Comparison of ENCODE assay signal across 8 cellular contexts in genomic region chr10:99709480-99710229, GRCh38. TPM values are rescaled to one million over a fixed set of nuclear protein-coding genes. Genes with fewer than 3 reads are reported as not detected.
DNase-seq lines count a peak whose midpoint lies in the region; ATAC-seq and TF ChIP-seq lines count a peak whose summit lies in the region.

No MANE protein-coding gene starts in this region.

- no peak overlapping the region for H3K4ac ChIP-seq in neuronal stem cell (ENCODE audit: low read length)

- no peaks in the 10 kb centered on the region for H3K79me1 ChIP-seq in neuronal stem cell (ENCODE audit: low read depth, low read length)

- no peak overlapping the region for H2AFZ ChIP-seq in neuronal stem cell (ENCODE audit: low read length)

- H3K36me3 ChIP-seq in neuronal stem cell (replicated peaks in 1 of 2; ENCODE audit: control insufficient read depth in 2 of 2, insufficient read depth in 2 of 2, low read length in 2 of 2): peaks cover 8 to 96% of the 10 kb centered on the region in 2 donors

- H2AK5ac ChIP-seq in neuronal stem cell (ENCODE audit: low read depth, low read length): no peak overlapping the region

- H3K4me3 ChIP-seq in AG10803 (ENCODE audit: low read length) (no peak overlapping the region), fibroblast of villous mesenchyme (ENCODE audit: low read depth, low read length) (no peak overlapping the region), neuronal stem cell (ENCODE audit: low read length in 2 of 2) (no peak overlapping the region)

- TF ChIP-seq CTCF in AG10803 (conservative IDR thresholded peaks at IDR 0.05; ENCODE audit: low read length): no peak
- TF ChIP-seq CTCF in fibroblast of villous mesenchyme (IDR thresholded peaks at IDR 0.05; ENCODE audit: insufficient read depth, low read depth, low read length): no peak

- no peaks in the 10 kb centered on the region for H3K9me3 ChIP-seq in neuronal stem cell (replicated peaks in 1 of 2; ENCODE audit: control insufficient read depth in 2 of 2, insufficient read depth in 1 of 2, low read depth in 1 of 2, low read length in 2 of 2)

- H3K4me1 ChIP-seq in neuronal stem cell (ENCODE audit: control insufficient read depth in 2 of 2, insufficient read depth in 1 of 2, low read depth in 1 of 2, low read length in 2 of 2): no peaks in the 10 kb centered on the region

- H2BK12ac ChIP-seq in neuronal stem cell (ENCODE audit: low read length): no peak overlapping the region

- peak; percentile 38 for DNase-seq in AG10803 (ENCODE audit: low read depth)
- DNase-seq in MV-4-11 (lab: John Stamatoyannopoulos, UW): peak; percentile 21
- peak; percentile 53 for DNase-seq in fibroblast of villous mesenchyme (ENCODE audit: low read depth)
- DNase-seq in HK-2 (ENCODE audit: unreplicated experiment): no peak
- no peak for DNase-seq in neuronal stem cell (ENCODE audit: low spot score)
- DNase-seq in KBM-7: no peak
- no peak for DNase-seq in globus pallidus (ENCODE audit: low spot score)

- no peak overlapping the region for H4K8ac ChIP-seq in neuronal stem cell (ENCODE audit: low read depth, low read length)

- H2BK120ac ChIP-seq in neuronal stem cell (ENCODE audit: low read depth, low read length): no peak overlapping the region

- H3K27me3 ChIP-seq in neuronal stem cell (ENCODE audit: control insufficient read depth in 3 of 3, insufficient read depth in 3 of 3, low read depth in 1 of 3, low read length in 3 of 3): no peaks in the 10 kb centered on the region

- no peak overlapping the region for H3K14ac ChIP-seq in neuronal stem cell (ENCODE audit: low read length)

- H3K23ac ChIP-seq in neuronal stem cell (ENCODE audit: low read depth, low read length, poor library complexity): no peak overlapping the region

- H3K4me2 ChIP-seq in neuronal stem cell (ENCODE audit: insufficient read depth, low read length, poor library complexity, severe bottlenecking): no peak overlapping the region

- no peak overlapping the region for H3K18ac ChIP-seq in neuronal stem cell (ENCODE audit: low read length)

- no peak overlapping the region for H4K91ac ChIP-seq in neuronal stem cell (ENCODE audit: low read depth, low read length, poor library complexity)

- H2BK15ac ChIP-seq in neuronal stem cell (ENCODE audit: low read length): no peak overlapping the region

- no peak overlapping the region for H3K27ac ChIP-seq in neuronal stem cell (replicated peaks; ENCODE audit: low read length)

- no CpG with 5 or more reads among the region's 4 CpGs for WGBS in neuronal stem cell (ENCODE audit: extremely low coverage in 2 of 2, insufficient read length in 2 of 2, insufficient replicate concordance in 1 of 2), 2 donors

- no peak overlapping the region for H3K9ac ChIP-seq in neuronal stem cell (ENCODE audit: low read depth, low read length, poor library complexity)

- H2BK5ac ChIP-seq in neuronal stem cell (ENCODE audit: low read length): no peak overlapping the region

- in situ Hi-C loops in KBM-7 (cut with MboI; ENCODE audit: low pct_unique_long_range_greater_than_20kb, low sequenced_read_pairs): loop anchor here (25.0 kb wide), 1 partner anchor 272 kb away; the partner anchor contains the start of gene GOT1

- ATAC-seq in GM19463 (IDR thresholded peaks at IDR 0.05; ENCODE audit: unreplicated experiment): peak; percentile 88

RNA-seq across cellular contexts. Expression of gene COX15, which starts 22.3 kb away (rescaled TPM):
- 29.0 and 54.0 TPM in 2 replicates for total RNA-seq in fibroblast of villous mesenchyme
- 19.8 TPM for polyA plus RNA-seq in neuronal stem cell (2013, experiment 1 of 2)
- 20.1 TPM for polyA plus RNA-seq in neuronal stem cell (2013, experiment 2 of 2)

RNA-seq across cellular contexts. Expression of gene CUTC, which starts 22.4 kb away (rescaled TPM):
- total RNA-seq in fibroblast of villous mesenchyme: 12.6 and 19.0 TPM in 2 replicates
- 20.2 TPM for polyA plus RNA-seq in neuronal stem cell (2013, experiment 1 of 2)
- polyA plus RNA-seq in neuronal stem cell (2013, experiment 2 of 2): 20.4 TPM

RNA-seq across cellular contexts. Expression of gene ENTPD7, which starts 50.3 kb away (rescaled TPM):
- 43.2 and 48.4 TPM in 2 replicates for total RNA-seq in fibroblast of villous mesenchyme
- 5.7 TPM for polyA plus RNA-seq in neuronal stem cell (2013, experiment 1 of 2)
- 5.5 TPM for polyA plus RNA-seq in neuronal stem cell (2013, experiment 2 of 2)

Comparison
In these comparisons a context has a peak if more than half of its experiments do, and no peak if none do; other contexts are left out.
1. DNase-seq: peak in AG10803 (single experiment), MV-4-11 (single experiment) and fibroblast of villous mesenchyme (single experiment); none in HK-2 (single experiment), neuronal stem cell (single experiment), KBM-7 (single experiment) and globus pallidus (single experiment).